1 cellular context compared by ENCODE assay signal in genomic region chr17:77325826-77326581, GRCh38.
TF ChIP-seq lines count a peak whose summit lies in the region.

No MANE protein-coding gene starts in this region.

TF ChIP-seq in GM12878, 131 proteins besides CTCF, POLR2A, EP300 and RAD21 (continued from another document):
- TF ChIP-seq MEF2B (IDR thresholded peaks at IDR 0.05; ENCODE audit: partially characterized antibody, poor library complexity, severe bottlenecking) (peak; percentile 42), NR2C2 (IDR thresholded peaks at IDR 0.05; ENCODE audit: borderline replicate concordance, control insufficient read depth, insufficient read length, low read depth) (peak; percentile 45), NR2F1 (conservative IDR thresholded peaks at IDR 0.05) (peak; percentile 67; the same call in 1 of the 2 replicates)
